8 cellular contexts compared by ENCODE assay signal in the genomic region with DNA sequence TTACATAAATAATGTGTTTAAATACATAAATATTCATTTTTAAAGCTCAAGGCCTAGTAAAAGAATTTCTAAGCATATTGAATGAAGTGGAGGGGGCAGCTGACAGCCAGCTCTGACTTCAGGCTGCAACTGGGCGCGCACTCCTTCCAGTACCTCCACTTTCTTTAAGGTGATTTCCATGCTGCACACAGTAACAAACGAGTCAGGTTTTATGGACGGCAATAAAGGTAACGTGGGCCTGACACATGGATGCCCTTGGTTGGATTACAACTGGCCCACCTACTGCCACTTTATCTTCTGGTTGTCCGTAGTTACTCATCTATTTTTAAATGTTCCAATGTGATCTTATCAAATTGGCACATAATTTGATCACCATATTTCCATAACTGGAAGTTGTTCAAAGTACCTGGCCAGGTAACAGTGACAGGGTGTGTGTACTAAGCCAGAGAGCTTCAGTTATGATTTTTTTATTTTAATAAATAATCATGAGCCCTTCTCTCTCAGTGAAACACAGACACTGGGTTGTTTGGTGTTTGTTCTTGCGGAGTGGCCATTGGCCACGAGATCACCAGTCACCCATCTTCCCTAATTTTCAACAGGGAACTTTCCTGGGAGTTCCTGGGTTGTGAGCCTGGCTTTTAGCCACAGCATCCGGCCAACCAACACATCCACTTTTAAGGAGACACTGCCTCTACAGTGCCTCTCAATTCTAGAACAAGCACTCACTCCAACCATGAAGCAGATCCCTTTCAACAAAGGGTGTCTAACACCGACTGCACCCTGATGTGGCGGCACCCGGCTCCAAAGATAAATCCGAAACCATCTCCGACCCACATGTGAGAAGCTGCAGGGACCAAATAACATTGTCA. TPM values are rescaled to one million over a fixed set of nuclear protein-coding genes. Genes with fewer than 3 reads are reported as not detected.
DNase-seq lines count a peak whose midpoint lies in the region; ATAC-seq and TF ChIP-seq lines count a peak whose summit lies in the region.

No MANE protein-coding gene starts in this region.

- H3K4me3 ChIP-seq in colonic mucosa, result no peak overlapping the region
- H3K4me3 ChIP-seq in tibial artery, result peak overlapping the region; percentile 33 to 36

- H3K4me3 Mint-ChIP-seq in activated T-cell treated with anti-CD3 and anti-CD28 coated beads, Interleukin-2, amount 50 U/mL, for 72 hours, result no peak overlapping the region
- no peak overlapping the region for H3K4me3 Mint-ChIP-seq in memory B cell

- no peak for TF ChIP-seq POLR2A in GM18505 (IDR thresholded peaks at IDR 0.05; ENCODE audit: borderline replicate concordance, extremely low read depth, insufficient read depth, insufficient read length)

- H3K4me1 ChIP-seq in colonic mucosa (peaks cover 13% of the 10 kb centered on the region), tibial artery (peaks cover 0 to 76% (median 40%) of the 10 kb centered on the region in 4 donors)

- intact Hi-C loops in colonic mucosa (cut with DNase I) (no loop called here), tibial artery (cut with DNase I; ENCODE audit: low total_unique reads) (no loop called here)

- H3K27me3 ChIP-seq in colonic mucosa, result no peaks in the 10 kb centered on the region
- H3K27me3 ChIP-seq in tibial artery, result no peaks in the 10 kb centered on the region

- no peak for ATAC-seq in activated T-cell treated with anti-CD3 and anti-CD28 coated beads, Interleukin-2, amount 50 U/mL, for 72 hours (replicated peaks in 1 of 2)
- ATAC-seq in memory B cell (ENCODE audit: low read depth) (no peak), GM18505 (IDR thresholded peaks at IDR 0.05; ENCODE audit: unreplicated experiment) (no peak)

- H3K9me3 ChIP-seq in colonic mucosa (no peaks in the 10 kb centered on the region), tibial artery (no peaks in the 10 kb centered on the region)

- TF ChIP-seq CTCF in colonic mucosa (IDR thresholded peaks at IDR 0.05) (no peak), tibial artery (IDR thresholded peaks at IDR 0.05) (no peak)

- H3K9ac ChIP-seq in colonic mucosa (ENCODE audit: low read depth in 2 of 2, low read length in 2 of 2), result peak overlapping the region in 1 of 2 donors; percentile 59

- peaks cover 0 to 2% of the 10 kb centered on the region in 2 donors for H3K9me3 Mint-ChIP-seq in activated T-cell treated with anti-CD3 and anti-CD28 coated beads, Interleukin-2, amount 50 U/mL, for 72 hours
- H3K9me3 Mint-ChIP-seq in memory B cell, result no peaks in the 10 kb centered on the region

- H3K27ac Mint-ChIP-seq in activated T-cell treated with anti-CD3 and anti-CD28 coated beads, Interleukin-2, amount 50 U/mL, for 72 hours, result peak overlapping the region; percentile 0
- H3K27ac Mint-ChIP-seq in memory B cell, result peak overlapping the region; percentile 96

- no peaks in the 10 kb centered on the region for H3K27me3 Mint-ChIP-seq in activated T-cell treated with anti-CD3 and anti-CD28 coated beads, Interleukin-2, amount 50 U/mL, for 72 hours (ENCODE audit: low read depth)
- no peaks in the 10 kb centered on the region for H3K27me3 Mint-ChIP-seq in memory B cell

- no peak for DNase-seq in activated T-cell treated with anti-CD3 and anti-CD28 coated beads, Interleukin-2, amount 50 U/mL, for 72 hours
- DNase-seq in activated T-cell treated with anti-CD3 and anti-CD28 coated beads, Interleukin-2, amount 50 U/mL, for 1 hour, result no peak
- DNase-seq in colonic mucosa (peak; percentile 73), memory B cell (ENCODE audit: low spot score in 2 of 2) (no peak), tibial artery (peak; percentile 69 to 79), NCI-H524 (lab: John Stamatoyannopoulos, UW) (no peak)
- DNase-seq in activated CD4-positive, CD25-positive, alpha-beta regulatory T cell treated with anti-CD3 and anti-CD28 coated beads, Interleukin-2, amount 50 U/mL, for 72 hours, result no peak

- no peaks in the 10 kb centered on the region for H3K36me3 ChIP-seq in colonic mucosa
- no peaks in the 10 kb centered on the region for H3K36me3 ChIP-seq in tibial artery

- H3K27ac ChIP-seq in colonic mucosa (peak overlapping the region; percentile 2), tibial artery (peak overlapping the region; percentile 13 to 59)

- peaks cover under 1 to 17% of the 10 kb centered on the region in 2 donors for H3K36me3 Mint-ChIP-seq in activated T-cell treated with anti-CD3 and anti-CD28 coated beads, Interleukin-2, amount 50 U/mL, for 72 hours (ENCODE audit: insufficient read depth in 2 of 2)
- no peaks in the 10 kb centered on the region for H3K36me3 Mint-ChIP-seq in memory B cell

- peaks cover 62% of the 10 kb centered on the region for H3K4me1 Mint-ChIP-seq in activated T-cell treated with anti-CD3 and anti-CD28 coated beads, Interleukin-2, amount 50 U/mL, for 72 hours (ENCODE audit: low read depth)
- H3K4me1 Mint-ChIP-seq in memory B cell, result peaks cover 39% of the 10 kb centered on the region

RNA-seq across cellular contexts. Expression of a gene that starts 50.2 kb away (rescaled TPM):
- 100 to 1,000 TPM; 154 to 157 TPM for total RNA-seq in activated T-cell treated with anti-CD3 and anti-CD28 coated beads, Interleukin-2, amount 50 U/mL, for 72 hours
- 10 to 100 TPM; 46.8 to 72.6 TPM for total RNA-seq in colonic mucosa

Comparison
In these comparisons a context has a peak if more than half of its experiments do, and no peak if none do; other contexts are left out.
1. DNase-seq: peak in colonic mucosa (single experiment) and tibial artery (2 of 2); none in activated T-cell treated with anti-CD3 and anti-CD28 coated beads, Interleukin-2, amount 50 U/mL, for 72 hours (0 of 2), activated T-cell treated with anti-CD3 and anti-CD28 coated beads, Interleukin-2, amount 50 U/mL, for 1 hour (single experiment), memory B cell (0 of 2), activated CD4-positive, CD25-positive, alpha-beta regulatory T cell treated with anti-CD3 and anti-CD28 coated beads, Interleukin-2, amount 50 U/mL, for 72 hours (single experiment) and NCI-H524 (0 of 2).